Comparison of ENCODE assay signal across 25 cellular contexts in genomic region chr5:157686841-157687554, GRCh38. TPM values are rescaled to one million over a fixed set of nuclear protein-coding genes. Genes with fewer than 3 reads are reported as not detected.
"Had no signal": no experiment of that assay in that cellular context is flagged by ENCODE, and none has a peak within 500 bp of the region (broad histone marks: within the 10 kb centered on the region; RNA-seq: fewer than 3 reads in every experiment).

No MANE protein-coding gene starts in this region.

- H3K9me3 ChIP-seq: ascending aorta, mucosa of descending colon, transverse colon had no signal

- FAIRE-seq: endometrium, frontal cortex had no signal

- H3K4me1 ChIP-seq: ascending aorta had no signal

- DNase-seq: activated CD4-positive, alpha-beta T cell treated with anti-CD3 and anti-CD28 coated beads for 48 hours; activated CD4-positive, CD25-positive, alpha-beta regulatory T cell; activated CD8-positive, alpha-beta T cell treated with anti-CD3 and anti-CD28 coated beads for 36 hours; activated effector memory CD4-positive, alpha-beta T cell treated with anti-CD3 and anti-CD28 coated beads, Interleukin-2, amount 50 U/mL, for 16 hours; activated T-cell treated with anti-CD3 and anti-CD28 coated beads, Interleukin-2, amount 50 U/mL, for 72 hours; erythroblast; mesenchymal stem cell; mucosa of descending colon; naive B cell; posterior cingulate gyrus; retina; stimulated activated CD4-positive, alpha-beta T cell treated with anti-CD3 and anti-CD28 coated beads, Interleukin-2, amount 100 ng/mL, for 24 hours; stimulated activated naive CD8-positive, alpha-beta T cell treated with anti-CD3 and anti-CD28 coated beads, Interleukin-15, Interleukin-2, amounts not matched to agents 100 U/mL and 50 U/mL, for 24 hours; substantia nigra; T-cell; T-helper 9 cell; transverse colon had no signal

- H3K36me3 ChIP-seq: ascending aorta, transverse colon had no signal

- H3K4me3 ChIP-seq: ascending aorta, coronary artery, mucosa of descending colon, transverse colon had no signal

- H3K27me3 ChIP-seq: ascending aorta, transverse colon had no signal

- H3K27ac ChIP-seq: ascending aorta had no signal

RNA-seq across cellular contexts. Expression of gene C5orf52, which starts 15.7 kb away (rescaled TPM):
- total RNA-seq: activated CD8-positive, alpha-beta T cell treated with anti-CD3 and anti-CD28 coated beads for 36 hours; activated T-cell treated with anti-CD3 and anti-CD28 coated beads, Interleukin-2, amount 50 U/mL, for 72 hours; ascending aorta; frontal cortex; kidney epithelial cell; lower leg skin; skeletal muscle tissue; T-cell; transverse colon had no signal
- polyA plus RNA-seq: adipose tissue had no signal

RNA-seq across cellular contexts. Expression of gene SOX30, which starts 34.8 kb away (rescaled TPM):
- total RNA-seq: ascending aorta, skeletal muscle tissue had no signal
